Comparison of ENCODE assay signal across 11 cellular contexts in the genomic region with DNA sequence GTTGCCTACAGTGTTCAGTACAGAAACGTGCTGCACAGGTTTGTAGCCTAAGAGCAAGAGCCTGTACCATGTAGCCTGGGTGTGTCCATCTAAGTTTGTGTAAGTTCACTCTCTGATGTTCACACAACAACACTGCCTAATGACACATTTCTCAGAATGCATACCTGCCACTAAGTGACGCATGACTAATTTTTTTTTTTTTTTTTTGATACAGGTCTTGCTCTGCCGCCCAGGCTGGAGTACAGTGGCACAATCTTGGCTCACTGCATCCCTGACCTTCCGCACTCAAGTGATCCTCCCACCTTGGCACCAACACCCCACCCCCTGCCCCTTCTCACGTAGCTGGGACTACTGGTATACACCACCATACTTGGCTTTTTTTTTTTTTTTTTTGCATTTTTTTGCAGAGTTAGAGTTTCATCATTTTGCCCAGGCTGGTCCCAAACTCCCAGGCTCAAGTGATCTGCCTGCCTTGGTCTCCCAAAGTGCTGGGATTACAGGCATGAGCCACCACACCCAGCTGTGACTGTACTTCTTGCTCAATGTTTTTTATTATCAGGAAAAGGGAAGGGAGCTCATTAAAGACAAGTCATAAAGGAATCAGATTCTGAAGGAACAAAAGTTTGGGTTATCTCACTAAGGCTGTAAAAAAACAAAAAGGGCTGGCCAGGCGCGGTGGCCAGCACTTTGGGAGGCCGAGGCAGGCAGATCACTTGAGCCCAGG. TPM values are rescaled to one million over a fixed set of nuclear protein-coding genes. Genes with fewer than 3 reads are reported as not detected.
DNase-seq lines count a peak whose midpoint lies in the region; ATAC-seq, FAIRE-seq and TF ChIP-seq lines count a peak whose summit lies in the region.
"Had no signal": no experiment of that assay in that cellular context is flagged by ENCODE, and none has a peak within 500 bp of the region (broad histone marks: within the 10 kb centered on the region; RNA-seq: fewer than 3 reads in every experiment).

No MANE protein-coding gene starts in this region.

- H3K4me3 ChIP-seq in left ventricle myocardium inferior, result no peak overlapping the region
- no peak overlapping the region for H3K4me3 ChIP-seq in small intestine (ENCODE audit: low read depth in 1 of 2, low read length in 2 of 2)
- H3K4me3 ChIP-seq: ascending aorta had no signal

- intact Hi-C loops in left ventricle myocardium inferior (cut with micrococcal nuclease), result no loop called here

- no peaks in the 10 kb centered on the region for H3K9me3 Mint-ChIP-seq in activated T-cell treated with anti-CD3 and anti-CD28 coated beads, Interleukin-2, amount 50 U/mL, for 72 hours

- no peak overlapping the region for H3K27ac Mint-ChIP-seq in activated T-cell treated with anti-CD3 and anti-CD28 coated beads, Interleukin-2, amount 50 U/mL, for 72 hours

- TF ChIP-seq POLR2A in GM12891 (IDR thresholded peaks at IDR 0.05; ENCODE audit: low read depth, low read length), result no peak
- no peak for TF ChIP-seq POLR2A in GM18505 (IDR thresholded peaks at IDR 0.05; ENCODE audit: borderline replicate concordance, extremely low read depth, insufficient read depth, insufficient read length)

- no peaks in the 10 kb centered on the region for H3K4me1 Mint-ChIP-seq in activated T-cell treated with anti-CD3 and anti-CD28 coated beads, Interleukin-2, amount 50 U/mL, for 72 hours (ENCODE audit: low read depth)

- peaks cover 6% of the 10 kb centered on the region for H3K27me3 Mint-ChIP-seq in activated T-cell treated with anti-CD3 and anti-CD28 coated beads, Interleukin-2, amount 50 U/mL, for 72 hours (ENCODE audit: low read depth)

- FAIRE-seq in small intestine (lab: Jason Lieb, UNC) (no peak), GM12891 (lab: Jason Lieb, UNC) (no peak)

- no peak for ATAC-seq in activated T-cell treated with anti-CD3 and anti-CD28 coated beads, Interleukin-2, amount 50 U/mL, for 72 hours (replicated peaks in 1 of 2)
- ATAC-seq in GM18505 (IDR thresholded peaks at IDR 0.05; ENCODE audit: unreplicated experiment), result no peak

- H3K27me3 ChIP-seq in left ventricle myocardium inferior (ENCODE audit: low read depth) (no peaks in the 10 kb centered on the region), small intestine (ENCODE audit: control insufficient read depth in 2 of 2, insufficient read depth in 2 of 2, low read length in 2 of 2) (no peaks in the 10 kb centered on the region)
- H3K27me3 ChIP-seq: ascending aorta had no signal

- DNase-seq in ELR (ENCODE audit: low read depth) (peak; percentile 65), amniotic epithelial cell (ENCODE audit: low read depth) (peak; percentile 63), left ventricle myocardium inferior (no peak), small intestine (peak; percentile 89), GM12891 (ENCODE audit: insufficient read length, low spot score) (no peak), DMS79 (lab: John Stamatoyannopoulos, UW) (no peak)
- no peak for DNase-seq in activated T-cell treated with anti-CD3 and anti-CD28 coated beads, Interleukin-2, amount 50 U/mL, for 72 hours
- DNase-seq: activated CD4-positive, alpha-beta T cell treated with anti-CD3 and anti-CD28 coated beads for 48 hours; substantia nigra had no signal

- no peaks in the 10 kb centered on the region for H3K9me3 ChIP-seq in left ventricle myocardium inferior (replicated peaks)
- H3K9me3 ChIP-seq in small intestine (ENCODE audit: control insufficient read depth, low read depth), result no peaks in the 10 kb centered on the region
- H3K9me3 ChIP-seq: ascending aorta had no signal

- H3K4me1 ChIP-seq in left ventricle myocardium inferior (peaks cover 49% of the 10 kb centered on the region), small intestine (ENCODE audit: control insufficient read depth in 2 of 2, insufficient read depth in 1 of 2, low read depth in 1 of 2, low read length in 1 of 2) (no peaks in the 10 kb centered on the region)
- H3K4me1 ChIP-seq: ascending aorta had no signal

- no peaks in the 10 kb centered on the region for H3K36me3 Mint-ChIP-seq in activated T-cell treated with anti-CD3 and anti-CD28 coated beads, Interleukin-2, amount 50 U/mL, for 72 hours (ENCODE audit: insufficient read depth in 2 of 2)

- TF ChIP-seq CTCF in left ventricle myocardium inferior (IDR thresholded peaks at IDR 0.05; ENCODE audit: borderline replicate concordance), result no peak

- no peak overlapping the region for H3K4me3 Mint-ChIP-seq in activated T-cell treated with anti-CD3 and anti-CD28 coated beads, Interleukin-2, amount 50 U/mL, for 72 hours

- H3K36me3 ChIP-seq in left ventricle myocardium inferior (no peaks in the 10 kb centered on the region), small intestine (ENCODE audit: control insufficient read depth in 2 of 2, insufficient read depth in 2 of 2, low read length in 2 of 2) (no peaks in the 10 kb centered on the region)
- H3K36me3 ChIP-seq: ascending aorta had no signal

- WGBS in small intestine, 3 donors, result 9 to 56% (median 35%) methylated on average over 8 of the region's 8 CpGs

- H3K27ac ChIP-seq in left ventricle myocardium inferior (replicated peaks) (peak overlapping the region; percentile 70), small intestine (ENCODE audit: low read depth in 1 of 2, low read length in 1 of 2) (peak overlapping the region; percentile 58 to 90)

TF ChIP-seq in GM12891, 5 proteins besides CTCF, POLR2A, EP300 and RAD21:
- TF ChIP-seq SPI1 (IDR thresholded peaks at IDR 0.05; ENCODE audit: low read depth, low read length) (no peak), POLR2AphosphoS5 (IDR thresholded peaks at IDR 0.05; ENCODE audit: low read depth, low read length) (no peak), POU2F2 (IDR thresholded peaks at IDR 0.05; ENCODE audit: low read depth, low read length) (no peak), PAX5 (IDR thresholded peaks at IDR 0.05; ENCODE audit: insufficient read depth, low read length, severe bottlenecking) (no peak), TAF1 (IDR thresholded peaks at IDR 0.05; ENCODE audit: low read depth, low read length) (no peak)

RNA-seq across cellular contexts. Expression of a gene that starts 10.0 kb away (rescaled TPM):
- 67.1 TPM for total RNA-seq in left ventricle myocardium inferior
- polyA plus RNA-seq in small intestine, result 10 to 100 TPM; 29.2 to 48.3 (median 30.6) TPM
- 11.6 TPM for polyA plus RNA-seq in GM12891 (2012; ENCODE audit: low read depth, missing spikeins)
- total RNA-seq in activated T-cell treated with anti-CD3 and anti-CD28 coated beads, Interleukin-2, amount 50 U/mL, for 72 hours, result 1 to 10 TPM; 3.7 to 5.4 TPM

RNA-seq across cellular contexts. Expression of a gene that starts 16.6 kb away (rescaled TPM):
- not detected for total RNA-seq in left ventricle myocardium inferior
- not detected for polyA plus RNA-seq in small intestine
- not detected for polyA plus RNA-seq in GM12891 (2012; ENCODE audit: low read depth, missing spikeins)
- total RNA-seq in activated T-cell treated with anti-CD3 and anti-CD28 coated beads, Interleukin-2, amount 50 U/mL, for 72 hours, result not detected
- total RNA-seq: ascending aorta had no signal

RNA-seq across cellular contexts. Expression of a gene that starts 27.1 kb away (rescaled TPM):
- total RNA-seq in left ventricle myocardium inferior, result 0.66 TPM
- 100 to 1,000 TPM in 1 of 3 donors, 10 to 100 TPM in 2; 35.7 to 110 (median 85.1) TPM for polyA plus RNA-seq in small intestine
- polyA plus RNA-seq in GM12891 (2012; ENCODE audit: low read depth, missing spikeins), result not detected
- total RNA-seq in activated T-cell treated with anti-CD3 and anti-CD28 coated beads, Interleukin-2, amount 50 U/mL, for 72 hours, result not detected
- total RNA-seq: ascending aorta had no signal

RNA-seq across cellular contexts. Expression of a gene that starts 55.9 kb away (rescaled TPM):
- 40.1 TPM for total RNA-seq in left ventricle myocardium inferior
- polyA plus RNA-seq in small intestine, result 10 to 100 TPM in 2 of 3 donors, 1 to 10 TPM in 1; 7.2 to 42.9 (median 11.9) TPM
- polyA plus RNA-seq in GM12891 (2012; ENCODE audit: low read depth, missing spikeins), result 68.7 TPM
- total RNA-seq in activated T-cell treated with anti-CD3 and anti-CD28 coated beads, Interleukin-2, amount 50 U/mL, for 72 hours, result 10 to 100 TPM in 1 of 2 donors, 1 to 10 TPM in 1; 8.8 to 12.2 TPM

Comparison
In these comparisons a context has a peak if more than half of its experiments do, and no peak if none do; other contexts are left out.
1. DNase-seq: peak in ELR (single experiment), amniotic epithelial cell (single experiment) and small intestine (single experiment); none in left ventricle myocardium inferior (single experiment), GM12891 (single experiment), DMS79 (single experiment) and activated T-cell treated with anti-CD3 and anti-CD28 coated beads, Interleukin-2, amount 50 U/mL, for 72 hours (0 of 2).
2. RNA of a gene that starts 10.0 kb away (total RNA-seq): 67.1 TPM in left ventricle myocardium inferior (single experiment); 3.7 to 5.4 TPM in activated T-cell treated with anti-CD3 and anti-CD28 coated beads, Interleukin-2, amount 50 U/mL, for 72 hours; every median in the first group is over 10 times any median in the second.